ENCODE assay signal across 9 cellular contexts in the genomic region with DNA sequence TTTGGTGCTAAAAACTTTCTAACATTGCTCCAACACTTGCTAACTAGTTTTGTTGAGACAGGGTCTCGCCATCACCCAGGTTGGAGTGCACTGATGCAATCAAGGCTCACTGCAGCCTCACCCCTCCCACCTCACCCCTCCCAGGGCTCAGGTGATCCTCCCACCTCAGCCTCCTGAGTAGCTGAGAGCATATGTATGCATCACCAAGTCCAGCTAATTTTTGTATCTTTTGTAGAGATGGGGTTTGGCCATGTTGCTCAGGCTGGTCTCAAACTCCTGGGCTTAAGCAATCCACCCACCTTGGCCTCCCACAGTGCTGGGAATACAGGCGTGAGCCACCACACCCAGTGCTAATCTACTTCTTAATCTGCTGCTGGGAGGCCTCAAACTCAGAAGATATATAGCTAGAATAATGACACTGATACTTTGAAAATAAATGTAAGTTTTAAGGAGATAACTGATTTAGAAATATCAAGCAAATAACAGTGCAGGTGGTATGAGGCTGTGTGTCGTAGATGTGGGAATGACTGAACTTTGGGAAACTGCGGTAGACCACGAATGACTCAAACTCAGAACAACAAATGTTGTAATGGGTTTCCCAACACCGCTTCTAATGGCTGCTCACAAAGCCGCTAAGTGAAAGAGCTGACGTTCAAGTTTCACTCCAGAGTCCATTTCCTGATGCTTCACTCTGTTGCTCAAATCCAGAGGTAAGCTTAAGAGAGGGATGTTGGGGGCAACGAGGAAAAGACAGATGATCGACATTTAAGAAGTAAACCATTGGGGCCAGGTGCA. TPM values are rescaled to one million over a fixed set of nuclear protein-coding genes. Genes with fewer than 3 reads are reported as not detected.
DNase-seq lines count a peak whose midpoint lies in the region; ATAC-seq, FAIRE-seq and TF ChIP-seq lines count a peak whose summit lies in the region.
"Had no signal": no experiment of that assay in that cellular context is flagged by ENCODE, and none has a peak within 500 bp of the region (broad histone marks: within the 10 kb centered on the region; RNA-seq: fewer than 3 reads in every experiment).

No MANE protein-coding gene starts in this region.

- H3K4me2 ChIP-seq in MM.1S (ENCODE audit: low read depth, low read length), result peak overlapping the region; percentile 24

- peaks cover 56% of the 10 kb centered on the region for H3K4me1 ChIP-seq in MM.1S (ENCODE audit: low read length)

- ATAC-seq in GM18498 (IDR thresholded peaks at IDR 0.05; ENCODE audit: unreplicated experiment) (peak; percentile 60), GM21723 (IDR thresholded peaks at IDR 0.05; ENCODE audit: unreplicated experiment) (peak; percentile 79)
- peak; percentile 89 for ATAC-seq in stimulated activated naive CD8-positive, alpha-beta T cell treated with anti-CD3 and anti-CD28 coated beads, Interleukin-15, amount 100 ng/mL, for 72 hours

- peak overlapping the region; percentile 83 for H3K27ac ChIP-seq in MM.1S (ENCODE audit: low read length)

- peak overlapping the region in 1 of 2 donors; percentile 76 for H3K27ac Mint-ChIP-seq in stimulated activated naive CD8-positive, alpha-beta T cell treated with anti-CD3 and anti-CD28 coated beads, Interleukin-15, amount 100 ng/mL, for 72 hours

- H3K4me1 Mint-ChIP-seq in stimulated activated naive CD8-positive, alpha-beta T cell treated with anti-CD3 and anti-CD28 coated beads, Interleukin-15, amount 100 ng/mL, for 72 hours, result peaks cover 36% of the 10 kb centered on the region

- no peak for TF ChIP-seq CTCF in MM.1S (IDR thresholded peaks at IDR 0.05; ENCODE audit: low read length)
- TF ChIP-seq CTCF in bronchial epithelial cell (IDR thresholded peaks at IDR 0.05; ENCODE audit: insufficient read depth, low read length, severe bottlenecking), result no peak

- no peaks in the 10 kb centered on the region for H3K9me2 ChIP-seq in MM.1S (replicated peaks; ENCODE audit: insufficient read depth, low read length)

- H3K4me3 Mint-ChIP-seq in stimulated activated naive CD8-positive, alpha-beta T cell treated with anti-CD3 and anti-CD28 coated beads, Interleukin-15, amount 100 ng/mL, for 72 hours, result peak overlapping the region; percentile 8 to 27

- H3K27me3 ChIP-seq in MM.1S (replicated peaks; ENCODE audit: insufficient read depth, low read length) (no peaks in the 10 kb centered on the region), bronchial epithelial cell (ENCODE audit: control insufficient read depth, insufficient read depth, low read length) (no peaks in the 10 kb centered on the region)

- no peaks in the 10 kb centered on the region for H3K9me3 ChIP-seq in MM.1S (replicated peaks; ENCODE audit: insufficient read depth, low read length)

- H3K4me3 ChIP-seq in MM.1S (ENCODE audit: low read length), result no peak overlapping the region
- no peak overlapping the region for H3K4me3 ChIP-seq in bronchial epithelial cell (ENCODE audit: low read depth, low read length)

- DNase-seq in MM.1S (peak; percentile 91), bronchial epithelial cell (ENCODE audit: low read depth) (peak; percentile 97), NCI-H2227 (lab: John Stamatoyannopoulos, UW; ENCODE audit: unreplicated experiment) (no peak), LoVo (ENCODE audit: low spot score) (no peak), NCI-H128 (lab: John Stamatoyannopoulos, UW; ENCODE audit: unreplicated experiment) (no peak)
- peak; percentile 15 to 72 for DNase-seq in stimulated activated naive CD8-positive, alpha-beta T cell treated with anti-CD3 and anti-CD28 coated beads, Interleukin-15, amount 100 ng/mL, for 72 hours

- H3K27me3 Mint-ChIP-seq in stimulated activated naive CD8-positive, alpha-beta T cell treated with anti-CD3 and anti-CD28 coated beads, Interleukin-15, amount 100 ng/mL, for 72 hours, result peaks cover 29% of the 10 kb centered on the region

- H2AFZ ChIP-seq in MM.1S (ENCODE audit: low read length), result no peak overlapping the region

- H3K36me3 ChIP-seq in MM.1S (replicated peaks; ENCODE audit: insufficient read depth, low read length), result no peaks in the 10 kb centered on the region
- no peaks in the 10 kb centered on the region for H3K36me3 ChIP-seq in bronchial epithelial cell (ENCODE audit: control insufficient read depth, insufficient read depth, low read length)

- H3F3A ChIP-seq in MM.1S (ENCODE audit: insufficient read depth, low read length), result peaks cover 28% of the 10 kb centered on the region

- FAIRE-seq in bronchial epithelial cell (lab: Jason Lieb, UNC), result no peak
- FAIRE-seq: endometrium had no signal

- peak overlapping the region; percentile 37; the same call in 1 of the 2 replicates for H3K9ac ChIP-seq in MM.1S (ENCODE audit: low read length)

- no peaks in the 10 kb centered on the region for H4K20me1 ChIP-seq in MM.1S (ENCODE audit: insufficient read depth, low read length)

- peaks cover 63% of the 10 kb centered on the region for H3K79me2 ChIP-seq in MM.1S (ENCODE audit: low read length)

- no peaks in the 10 kb centered on the region for H3K9me3 Mint-ChIP-seq in stimulated activated naive CD8-positive, alpha-beta T cell treated with anti-CD3 and anti-CD28 coated beads, Interleukin-15, amount 100 ng/mL, for 72 hours

RNA-seq across cellular contexts. Expression of gene TMCC3, which starts 10.0 kb away (rescaled TPM):
- 5.8 and 8.8 TPM in 2 replicates for total RNA-seq in bronchial epithelial cell

Comparison
In these comparisons a context has a peak if more than half of its experiments do, and no peak if none do; other contexts are left out.
1. DNase-seq: peak in MM.1S (single experiment), bronchial epithelial cell (single experiment) and stimulated activated naive CD8-positive, alpha-beta T cell treated with anti-CD3 and anti-CD28 coated beads, Interleukin-15, amount 100 ng/mL, for 72 hours (2 of 2); none in NCI-H2227 (single experiment), LoVo (single experiment) and NCI-H128 (single experiment).
2. Peak in every context shown above with its lines, with median percentiles within 50 percentile points of each other: ATAC-seq.